1 cellular context compared by ENCODE assay signal in genomic region chr6:2491137-2491536, GRCh38.
TF ChIP-seq lines count a peak whose summit lies in the region.

No MANE protein-coding gene starts in this region.

TF ChIP-seq in HEK293, 187 proteins besides CTCF, POLR2A, EP300 and RAD21 (continued from another document):
- no peak for TF ChIP-seq ZBTB49 (tag by site-specific recombination; IDR thresholded peaks at IDR 0.05; ENCODE audit: low read depth)
